In genomic region chr2:126666003-126666402, GRCh38 we compare ENCODE assay signal across 10 cellular contexts. TPM values are rescaled to one million over a fixed set of nuclear protein-coding genes. Genes with fewer than 3 reads are reported as not detected.
A peak's percentile ranks its signal among the peaks of the same experiment; 100 is the strongest.
DNase-seq lines count a peak whose midpoint lies in the region; ATAC-seq and TF ChIP-seq lines count a peak whose summit lies in the region.
"Had no signal": no experiment of that assay in that cellular context is flagged by ENCODE, and none has a peak within 500 bp of the region (broad histone marks: within the 10 kb centered on the region; RNA-seq: fewer than 3 reads in every experiment).

No MANE protein-coding gene starts in this region.

- H3K27ac Mint-ChIP-seq in T-cell, result peak overlapping the region; percentile 78 to 99

- H3K27ac ChIP-seq in esophagus muscularis mucosa (replicated peaks in 1 of 4) (peak overlapping the region; percentile 59 to 99 (median 82)), substantia nigra (ENCODE audit: low read depth, low read length, poor library complexity, severe bottlenecking) (no peak overlapping the region)

- H3K4me1 Mint-ChIP-seq in T-cell, result peaks cover 89 to 97% (median 90%) of the 10 kb centered on the region in 3 donors

- no peak for DNase-seq in T-cell
- no peak for DNase-seq in esophagus muscularis mucosa (ENCODE audit: extremely low spot score)
- peak; percentile 18 for DNase-seq in renal cortical epithelial cell (ENCODE audit: low read depth)
- DNase-seq in anterior cingulate cortex (lab: John Stamatoyannopoulos, UW), result no peak
- DNase-seq in substantia nigra (lab: John Stamatoyannopoulos, UW), result no peak
- DNase-seq: central memory CD4-positive, alpha-beta T cell; NCI-H1694 treated with DMSO at 0.1 percent for 48 hours had no signal

- POLR2A ChIA-PET in T-cell (lab: Charles Lee), result no interaction called here

- H3K27me3 ChIP-seq in esophagus muscularis mucosa, result no peaks in the 10 kb centered on the region

- CTCF ChIA-PET in T-cell (lab: Charles Lee), result no interaction called here

- 60% methylated on average over 8 of the region's 8 CpGs for WGBS in esophagus muscularis mucosa

- peaks cover 88 to 100% (median 97%) of the 10 kb centered on the region in 4 donors for H3K4me1 ChIP-seq in esophagus muscularis mucosa

- TF ChIP-seq EP300 in esophagus muscularis mucosa (IDR thresholded peaks at IDR 0.05), result no peak

- no peak for TF ChIP-seq CTCF in esophagus muscularis mucosa (IDR thresholded peaks at IDR 0.05)

- intact Hi-C loops in esophagus muscularis mucosa (cut with DNase I), result no loop called here

- no peaks in the 10 kb centered on the region for H3K9me3 ChIP-seq in esophagus muscularis mucosa

- no peak for TF ChIP-seq POLR2A in esophagus muscularis mucosa (IDR thresholded peaks at IDR 0.05; ENCODE audit: low read depth)

- no peaks in the 10 kb centered on the region for H3K9me3 Mint-ChIP-seq in T-cell

- ATAC-seq in GM18858 (IDR thresholded peaks at IDR 0.05; ENCODE audit: unreplicated experiment) (peak; percentile 0), T-cell (replicated peaks in 1 of 4) (no peak), HG03097 (IDR thresholded peaks at IDR 0.05; ENCODE audit: low FRiP score, unreplicated experiment) (no peak), GM18868 (IDR thresholded peaks at IDR 0.05; ENCODE audit: unreplicated experiment) (no peak)

- H3K27me3 Mint-ChIP-seq in T-cell, result no peaks in the 10 kb centered on the region

- peaks cover 35% of the 10 kb centered on the region for H3K36me3 Mint-ChIP-seq in T-cell

- peaks cover 0 to 9% (median 6%) of the 10 kb centered on the region in 4 donors for H3K36me3 ChIP-seq in esophagus muscularis mucosa

- no peak overlapping the region for H3K4me3 ChIP-seq in esophagus muscularis mucosa

- H3K4me3 Mint-ChIP-seq in T-cell, result peak overlapping the region in 1 of 3 donors; percentile 96

RNA-seq across cellular contexts. Expression of gene GYPC, which starts 10.0 kb away (rescaled TPM):
- 100 to 1,000 TPM; 109 to 137 (median 116) TPM for total RNA-seq in T-cell
- 100 to 1,000 TPM; 119 to 197 (median 167) TPM for total RNA-seq in esophagus muscularis mucosa
- total RNA-seq in renal cortical epithelial cell, result 22.3 and 34.7 TPM in 2 replicates
